Comparison of ENCODE assay signal across 8 cellular contexts in genomic region chr17:56833023-56833811, GRCh38. TPM values are rescaled to one million over a fixed set of nuclear protein-coding genes. Genes with fewer than 3 reads are reported as not detected.
DNase-seq lines count a peak whose midpoint lies in the region; ATAC-seq and TF ChIP-seq lines count a peak whose summit lies in the region.

No MANE protein-coding gene starts in this region.

- no peak overlapping the region for H3K23ac ChIP-seq in mesendoderm (ENCODE audit: low read length)

- peak overlapping the region; percentile 54 for H3K4me2 ChIP-seq in mesendoderm (ENCODE audit: low read length)

- H3K18ac ChIP-seq in mesendoderm (ENCODE audit: low read length), result peak overlapping the region; percentile 95

- peaks cover 5% of the 10 kb centered on the region for H3K79me1 ChIP-seq in mesendoderm (ENCODE audit: low read length)

- H2AK5ac ChIP-seq in mesendoderm (ENCODE audit: low read length), result no peak overlapping the region

- H4K5ac ChIP-seq in mesendoderm (ENCODE audit: low read length), result no peak overlapping the region

- POLR2A ChIA-PET in AG04449 (lab: Yijun Ruan, JAX), result interaction anchor here (0.9 to 1.0 kb wide), 2 partner anchors 9 to 81 kb away, joined by 3 read pairs; partner anchors contain the start of gene TRIM25

- no peaks in the 10 kb centered on the region for H3K79me2 ChIP-seq in mesendoderm (ENCODE audit: control insufficient read depth, insufficient read depth, low read length)

- H3K36me3 ChIP-seq in ectodermal cell (ENCODE audit: control insufficient read depth, insufficient read depth, low read length), result no peaks in the 10 kb centered on the region
- no peaks in the 10 kb centered on the region for H3K36me3 ChIP-seq in mesendoderm (ENCODE audit: control insufficient read depth, insufficient read depth, low read length)

- no peaks in the 10 kb centered on the region for H3K9me3 ChIP-seq in ectodermal cell (ENCODE audit: control insufficient read depth, low read length)

- WGBS in ectodermal cell, 2 experiments, result 1% methylated on average over 96 of the region's 96 CpGs
- no CpG with 5 or more reads among the region's 96 CpGs for WGBS in mesendoderm (ENCODE audit: extremely low coverage, insufficient coverage, low lambda C conversion rate)

- CTCF ChIA-PET in AG04449 (lab: Yijun Ruan, JAX), result interaction anchor here (1.0 to 2.0 kb wide), 5 partner anchors 9 to 107 kb away, joined by 3 to 22 read pairs (median 4); no protein-coding TSS in a partner anchor

- H2BK120ac ChIP-seq in mesendoderm (ENCODE audit: low read depth, low read length), result no peak overlapping the region

- no peak for DNase-seq in AG04449 (ENCODE audit: low read depth, low spot score)
- DNase-seq in NCI-H446 treated with DMSO at 0.1 percent for 48 hours (lab: John Stamatoyannopoulos, UW), result peak; percentile 65
- DNase-seq in activated CD4-positive, alpha-beta T cell treated with anti-CD3 and anti-CD28 coated beads, Interleukin-2, amount 50 U/mL, for 48 hours, result peak; percentile 64 to 71
- peak; percentile 56 for DNase-seq in mesendoderm
- peak; percentile 32 for DNase-seq in stimulated activated CD8-positive, alpha-beta memory T cell treated with anti-CD3 and anti-CD28 coated beads, Interleukin-15, amount 100 ng/mL, for 24 hours (ENCODE audit: low read depth)

- H4K8ac ChIP-seq in mesendoderm (ENCODE audit: low read depth, low read length), result no peak overlapping the region

- H3K27ac ChIP-seq in ectodermal cell (ENCODE audit: insufficient read depth, low read depth, low read length, poor library complexity, severe bottlenecking), result no peak overlapping the region
- H3K27ac ChIP-seq in mesendoderm (ENCODE audit: low read depth, low read length), result peak overlapping the region; percentile 39

- no peak overlapping the region for H2BK5ac ChIP-seq in mesendoderm (ENCODE audit: low read length)

- no peak for TF ChIP-seq CTCF in AG04449 (IDR thresholded peaks at IDR 0.05; ENCODE audit: insufficient read depth, low read length, missing control alignments)

- no peaks in the 10 kb centered on the region for H3K4me1 ChIP-seq in ectodermal cell (ENCODE audit: control insufficient read depth, insufficient read depth, low read length)
- no peaks in the 10 kb centered on the region for H3K4me1 ChIP-seq in mesendoderm (ENCODE audit: control insufficient read depth, low read depth, low read length)

- H3K4ac ChIP-seq in mesendoderm (ENCODE audit: low read depth, low read length), result peak overlapping the region; percentile 83

- H3K9ac ChIP-seq in mesendoderm (ENCODE audit: low read length), result peak overlapping the region; percentile 54

- no peak overlapping the region for H2BK15ac ChIP-seq in mesendoderm (replicated peaks; ENCODE audit: low read depth)

- H3K56ac ChIP-seq in mesendoderm (ENCODE audit: low read length), result peak overlapping the region; percentile 78

- H3K4me3 ChIP-seq in AG04449 (ENCODE audit: low read depth, low read length) (peak overlapping the region; percentile 83), ectodermal cell (ENCODE audit: insufficient read depth, low read depth, low read length) (peak overlapping the region; percentile 50), mesendoderm (ENCODE audit: low read length) (peak overlapping the region; percentile 17)

- ATAC-seq in GM18868 (IDR thresholded peaks at IDR 0.05; ENCODE audit: unreplicated experiment), result peak; percentile 50
- ATAC-seq in HG03066 (IDR thresholded peaks at IDR 0.05; ENCODE audit: low read depth, unreplicated experiment), result peak; percentile 45

- H3K27me3 ChIP-seq in ectodermal cell (ENCODE audit: control insufficient read depth, insufficient read depth, low read length, poor library complexity, severe bottlenecking) (peaks cover 56% of the 10 kb centered on the region), mesendoderm (ENCODE audit: insufficient read depth, low read length, poor library complexity) (no peaks in the 10 kb centered on the region)

RNA-seq across cellular contexts. Expression of gene C17orf67, which starts 0.5 kb away (rescaled TPM):
- 1.4 TPM for polyA plus RNA-seq in ectodermal cell (2013, experiment 1 of 4)
- polyA plus RNA-seq in ectodermal cell (2013, experiment 2 of 4), result 1.3 TPM
- polyA plus RNA-seq in ectodermal cell (2013, experiment 3 of 4), result 1.3 TPM
- polyA plus RNA-seq in ectodermal cell (2013, experiment 4 of 4), result 0.93 TPM
- polyA plus RNA-seq in mesendoderm (2013, experiment 1 of 2), result 0.41 TPM
- polyA plus RNA-seq in mesendoderm (2013, experiment 2 of 2), result 0.56 TPM

RNA-seq across cellular contexts. Expression of gene DGKE, which starts 0.7 kb away (rescaled TPM):
- polyA plus RNA-seq in ectodermal cell (2013, experiment 1 of 4), result 2.0 TPM
- 2.2 TPM for polyA plus RNA-seq in ectodermal cell (2013, experiment 2 of 4)
- 1.2 TPM for polyA plus RNA-seq in ectodermal cell (2013, experiment 3 of 4)
- 2.2 TPM for polyA plus RNA-seq in ectodermal cell (2013, experiment 4 of 4)
- 1.9 TPM for polyA plus RNA-seq in mesendoderm (2013, experiment 1 of 2)
- polyA plus RNA-seq in mesendoderm (2013, experiment 2 of 2), result 1.7 TPM

Comparison
In these comparisons a context has a peak if more than half of its experiments do, and no peak if none do; other contexts are left out.
1. H3K4me3 ChIP-seq: peak in every context shown above with its lines; median percentile 83 in AG04449; 50 in ectodermal cell; 17 in mesendoderm.